8 cellular contexts compared by ENCODE assay signal in the genomic region with DNA sequence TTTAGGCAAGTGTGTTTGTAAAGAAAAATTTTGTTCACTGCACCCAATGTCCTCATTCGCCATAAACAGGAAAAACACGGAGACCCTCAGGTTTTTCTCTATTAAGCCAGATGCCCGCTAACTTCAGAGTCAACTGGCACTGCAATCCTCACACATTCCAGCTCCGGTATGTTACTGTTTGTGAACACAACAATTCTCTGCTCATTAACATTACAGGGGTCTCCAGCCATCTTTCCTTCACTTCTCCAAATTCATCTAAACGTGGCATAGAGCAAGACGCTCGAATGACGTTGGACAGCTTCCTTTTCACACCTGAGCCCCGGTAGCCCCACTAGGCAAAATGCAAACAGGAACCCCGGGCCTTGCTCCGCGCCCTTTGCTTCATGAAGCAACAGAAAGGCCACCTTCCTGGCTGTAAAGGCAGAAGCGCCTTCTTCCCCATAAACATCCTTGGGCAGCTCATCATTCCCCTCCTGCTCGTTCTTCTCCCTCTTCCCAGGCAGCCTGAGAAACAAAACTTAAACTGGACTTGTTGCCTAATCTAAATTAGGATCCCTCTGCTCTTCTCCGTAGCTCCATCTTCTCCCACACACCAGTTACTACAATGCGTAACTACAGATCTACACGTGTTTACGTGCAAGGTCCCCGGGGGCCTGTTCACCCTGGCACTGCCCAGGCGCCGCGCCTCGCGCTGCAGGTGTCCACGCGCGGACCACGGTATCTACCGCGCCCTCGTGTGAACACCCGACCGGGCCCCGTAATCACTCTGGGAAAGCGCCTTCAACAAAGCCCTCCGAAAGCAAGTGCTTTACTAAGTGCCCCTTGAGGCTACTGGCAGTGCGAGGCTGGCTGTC. TPM values are rescaled to one million over a fixed set of nuclear protein-coding genes. Genes with fewer than 3 reads are reported as not detected.
A peak's percentile ranks its signal among the peaks of the same experiment; 100 is the strongest.
DNase-seq lines count a peak whose midpoint lies in the region; ATAC-seq and TF ChIP-seq lines count a peak whose summit lies in the region.

No MANE protein-coding gene starts in this region.

- H3K9me3 ChIP-seq in neural progenitor cell (ENCODE audit: low read depth), result peaks cover 4% of the 10 kb centered on the region

- peaks cover 60% of the 10 kb centered on the region for H4K20me1 ChIP-seq in neural progenitor cell (ENCODE audit: low read depth)

- peak; percentile 22 for ATAC-seq in foreskin keratinocyte
- no peak for ATAC-seq in HG02852 (IDR thresholded peaks at IDR 0.05; ENCODE audit: unreplicated experiment)

- TF ChIP-seq CTCF in foreskin keratinocyte (conservative IDR thresholded peaks at IDR 0.05) (no peak), neural progenitor cell (IDR thresholded peaks at IDR 0.05) (no peak)

- H3K36me3 ChIP-seq in neural progenitor cell, result peaks cover 2% of the 10 kb centered on the region

- peak overlapping the region; percentile 64 for H3K9ac ChIP-seq in neural progenitor cell

- H3K4me1 ChIP-seq in foreskin keratinocyte (peaks cover 26% of the 10 kb centered on the region), neural progenitor cell (peaks cover 18% of the 10 kb centered on the region)

- H3K4me3 Mint-ChIP-seq in activated T-helper 1 cell treated with anti-CD3 and anti-CD28 coated beads, Interleukin-12 subunit alpha, Interleukin-12 subunit beta, Interleukin-2, Interleukin-4 antibody, amounts not matched to agents 30 ng/mL and 10 ng/mL and 1 ng/mL, durations not matched to agents 14 hours and 24 hours and 36 hours, result peak overlapping the region; percentile 89
- peak overlapping the region; percentile 99 for H3K4me3 Mint-ChIP-seq in neural progenitor cell

- intact Hi-C loops in activated T-helper 1 cell treated with anti-CD3 and anti-CD28 coated beads, Interleukin-12 subunit alpha, Interleukin-12 subunit beta, Interleukin-2, Interleukin-4 antibody, amounts not matched to agents 30 ng/mL and 10 ng/mL and 1 ng/mL, durations not matched to agents 14 hours and 24 hours and 36 hours (cut with micrococcal nuclease), result loop anchor here (1.0 to 10.0 kb wide), 3 partner anchors 8 to 992 kb away; partner anchors contain the start of genes PARP1 and WDR26

- peaks cover 62% of the 10 kb centered on the region for H3K79me2 ChIP-seq in neural progenitor cell (ENCODE audit: low read depth)

- no peak overlapping the region for H2AFZ ChIP-seq in neural progenitor cell (replicated peaks)

- H3K4me2 ChIP-seq in neural progenitor cell, result peak overlapping the region; percentile 91

- H3K27me3 ChIP-seq in foreskin keratinocyte (no peaks in the 10 kb centered on the region), neural progenitor cell (peaks cover 8% of the 10 kb centered on the region)

- H3K27me3 Mint-ChIP-seq in activated T-helper 1 cell treated with anti-CD3 and anti-CD28 coated beads, Interleukin-12 subunit alpha, Interleukin-12 subunit beta, Interleukin-2, Interleukin-4 antibody, amounts not matched to agents 30 ng/mL and 10 ng/mL and 1 ng/mL, durations not matched to agents 14 hours and 24 hours and 36 hours (ENCODE audit: insufficient read depth), result no peaks in the 10 kb centered on the region
- H3K27me3 Mint-ChIP-seq in neural progenitor cell (ENCODE audit: insufficient read depth, low read depth), result peaks cover 10% of the 10 kb centered on the region

- peak overlapping the region; percentile 74 for H3K27ac Mint-ChIP-seq in activated T-helper 1 cell treated with anti-CD3 and anti-CD28 coated beads, Interleukin-12 subunit alpha, Interleukin-12 subunit beta, Interleukin-2, Interleukin-4 antibody, amounts not matched to agents 30 ng/mL and 10 ng/mL and 1 ng/mL, durations not matched to agents 14 hours and 24 hours and 36 hours
- H3K27ac Mint-ChIP-seq in neural progenitor cell, result peak overlapping the region; percentile 99

- peak overlapping the region; percentile 86 for H3K4me3 ChIP-seq in neural progenitor cell

- peak overlapping the region; percentile 90 for H3K27ac ChIP-seq in foreskin keratinocyte
- no peak overlapping the region for H3K27ac ChIP-seq in neural progenitor cell

- peaks cover 72% of the 10 kb centered on the region for H3K4me1 Mint-ChIP-seq in activated T-helper 1 cell treated with anti-CD3 and anti-CD28 coated beads, Interleukin-12 subunit alpha, Interleukin-12 subunit beta, Interleukin-2, Interleukin-4 antibody, amounts not matched to agents 30 ng/mL and 10 ng/mL and 1 ng/mL, durations not matched to agents 14 hours and 24 hours and 36 hours (ENCODE audit: low read depth)
- H3K4me1 Mint-ChIP-seq in neural progenitor cell, result peaks cover 44% of the 10 kb centered on the region

- H3F3A ChIP-seq in neural progenitor cell (ENCODE audit: low read depth), result peaks cover 12% of the 10 kb centered on the region

- peaks cover 26% of the 10 kb centered on the region for H3K36me3 Mint-ChIP-seq in activated T-helper 1 cell treated with anti-CD3 and anti-CD28 coated beads, Interleukin-12 subunit alpha, Interleukin-12 subunit beta, Interleukin-2, Interleukin-4 antibody, amounts not matched to agents 30 ng/mL and 10 ng/mL and 1 ng/mL, durations not matched to agents 14 hours and 24 hours and 36 hours (ENCODE audit: low read depth)
- H3K36me3 Mint-ChIP-seq in neural progenitor cell, result peaks cover 13% of the 10 kb centered on the region

- H3K9me3 Mint-ChIP-seq in activated T-helper 1 cell treated with anti-CD3 and anti-CD28 coated beads, Interleukin-12 subunit alpha, Interleukin-12 subunit beta, Interleukin-2, Interleukin-4 antibody, amounts not matched to agents 30 ng/mL and 10 ng/mL and 1 ng/mL, durations not matched to agents 14 hours and 24 hours and 36 hours, result no peaks in the 10 kb centered on the region
- peaks cover 6% of the 10 kb centered on the region for H3K9me3 Mint-ChIP-seq in neural progenitor cell

- DNase-seq in activated T-cell treated with anti-CD3 and anti-CD28 coated beads for 48 hours (ENCODE audit: low read depth), result peak; percentile 27
- DNase-seq in activated T-cell treated with anti-CD3 and anti-CD28 coated beads for 4 hours, result no peak
- DNase-seq in NCI-H2107 treated with DMSO at 0.1 percent for 48 hours (lab: John Stamatoyannopoulos, UW; ENCODE audit: unreplicated experiment), result peak; percentile 73
- DNase-seq in activated T-helper 1 cell treated with anti-CD3 and anti-CD28 coated beads, Interleukin-12 subunit alpha, Interleukin-12 subunit beta, Interleukin-2, Interleukin-4 antibody, amounts not matched to agents 30 ng/mL and 10 ng/mL and 1 ng/mL, durations not matched to agents 14 hours and 24 hours and 36 hours (ENCODE audit: low spot score), result no peak
- DNase-seq in foreskin keratinocyte, result peak in 1 of 2 donors; percentile 62
- peak; percentile 49 for DNase-seq in neural progenitor cell (ENCODE audit: low spot score)
- DNase-seq in A172 (ENCODE audit: low spot score), result no peak

RNA-seq across cellular contexts. Expression of gene LBR, which starts 1.2 kb away (rescaled TPM):
- 176 TPM in 2 replicates for total RNA-seq in activated T-helper 1 cell treated with anti-CD3 and anti-CD28 coated beads, Interleukin-12 subunit alpha, Interleukin-12 subunit beta, Interleukin-2, Interleukin-4 antibody, amounts not matched to agents 30 ng/mL and 10 ng/mL and 1 ng/mL, durations not matched to agents 14 hours and 24 hours and 36 hours
- 51.3 and 66.1 TPM in 2 replicates for total RNA-seq in foreskin keratinocyte
- polyA plus RNA-seq in foreskin keratinocyte, result 15.9 and 23.3 TPM in 2 replicates
- 116 and 171 TPM in 2 replicates for total RNA-seq in neural progenitor cell (ENCODE audit: low replicate concordance)
- 71.0 and 72.5 TPM in 2 replicates for total RNA-seq in A172 (2014; rRNA removed; shearing (Covaris generic))

Comparison
In these comparisons a context has a peak if more than half of its experiments do, and no peak if none do; other contexts are left out.
1. DNase-seq: peak in activated T-cell treated with anti-CD3 and anti-CD28 coated beads for 48 hours (single experiment), NCI-H2107 treated with DMSO at 0.1 percent for 48 hours (single experiment) and neural progenitor cell (single experiment); none in activated T-cell treated with anti-CD3 and anti-CD28 coated beads for 4 hours (single experiment), activated T-helper 1 cell treated with anti-CD3 and anti-CD28 coated beads, Interleukin-12 subunit alpha, Interleukin-12 subunit beta, Interleukin-2, Interleukin-4 antibody, amounts not matched to agents 30 ng/mL and 10 ng/mL and 1 ng/mL, durations not matched to agents 14 hours and 24 hours and 36 hours (single experiment) and A172 (single experiment).